In genomic region chr1:110674337-110675059, GRCh38 we compare ENCODE assay signal across 8 cellular contexts. TPM values are rescaled to one million over a fixed set of nuclear protein-coding genes. Genes with fewer than 3 reads are reported as not detected.
DNase-seq lines count a peak whose midpoint lies in the region; ATAC-seq and TF ChIP-seq lines count a peak whose summit lies in the region.

TSS of gene KCNA3 (minus strand) at chr1:110674940. CDS start at chr1:110674809, 131 bp downstream.

- CTCF ChIA-PET in PC-9 (lab: Charles Lee), result no interaction called here

- H2AFZ ChIP-seq in PC-9, result no peak within 1 kb of the TSS

- H3K9me3 ChIP-seq in esophagus muscularis mucosa (no peaks in the 10 kb centered on the region), PC-9 (ENCODE audit: insufficient read depth, low read depth) (no peaks in the 10 kb centered on the region)

- no peaks in the 10 kb centered on the region for H3K36me3 ChIP-seq in esophagus muscularis mucosa
- H3K36me3 ChIP-seq in PC-9 (ENCODE audit: low read depth), result no peaks in the 10 kb centered on the region

- no peaks in the 10 kb centered on the region for H3F3A ChIP-seq in PC-9 (ENCODE audit: insufficient read depth, low read depth)

- no TSS peak for BruUV-seq in PC-9 (replicated peaks; lab: Mats Ljungman, UMichigan)

- ATAC-seq in GM18868 (IDR thresholded peaks at IDR 0.05; ENCODE audit: unreplicated experiment) (peak; percentile 42), omental fat pad (ENCODE audit: low FRiP score) (peak; percentile 67)

- H3K79me2 ChIP-seq in PC-9 (ENCODE audit: low read depth), result no peaks in the 10 kb centered on the region

- POLR2A ChIA-PET in PC-9 (lab: Charles Lee; ENCODE audit: unreplicated experiment), result no interaction called here

- peak within 1 kb of the TSS; percentile 54 to 68 (median 60) for H3K4me3 ChIP-seq in esophagus muscularis mucosa
- H3K4me3 ChIP-seq in PC-9, result no peak within 1 kb of the TSS

- DNase-seq in NCI-H1930 (lab: John Stamatoyannopoulos, UW) (peak; percentile 66 to 77), esophagus muscularis mucosa (ENCODE audit: extremely low spot score) (no peak), omental fat pad (ENCODE audit: low spot score) (no peak), PC-9 (no peak), putamen (ENCODE audit: low spot score) (no peak)
- DNase-seq in activated CD8-positive, alpha-beta memory T cell treated with anti-CD3 and anti-CD28 coated beads for 48 hours (ENCODE audit: low read depth in 2 of 3, low spot score in 2 of 3), result peak; percentile 32 to 56 (median 53)

- H4K20me1 ChIP-seq in PC-9 (ENCODE audit: insufficient read depth), result no peaks in the 10 kb centered on the region

- TF ChIP-seq CTCF in esophagus muscularis mucosa (IDR thresholded peaks at IDR 0.05) (no peak), omental fat pad (IDR thresholded peaks at IDR 0.05) (no peak), PC-9 (conservative IDR thresholded peaks at IDR 0.05) (no peak)

- no peak within 1 kb of the TSS for H3K4me2 ChIP-seq in PC-9

- H3K27me3 ChIP-seq in esophagus muscularis mucosa, result peaks cover 7 to 93% (median 33%) of the 10 kb centered on the region in 4 donors
- peaks cover 16% of the 10 kb centered on the region; the same call in 1 of the 2 replicates for H3K27me3 ChIP-seq in PC-9 (ENCODE audit: insufficient read depth, low read depth)

- WGBS in esophagus muscularis mucosa, result 4% methylated on average over 5 of the region's 97 CpGs

- intact Hi-C loops in esophagus muscularis mucosa (cut with DNase I), result no loop called here
- intact Hi-C loops in PC-9 (cut with micrococcal nuclease; ENCODE audit: unreplicated experiment), result no loop called here

- no peak within 1 kb of the TSS for H3K27ac ChIP-seq in esophagus muscularis mucosa (replicated peaks in 1 of 4)
- peak within 1 kb of the TSS; percentile 52 for H3K27ac ChIP-seq in temporal lobe (ENCODE audit: low read depth, low read length)
- no peak within 1 kb of the TSS for H3K27ac ChIP-seq in PC-9

- no peak for TF ChIP-seq POLR2A in esophagus muscularis mucosa (IDR thresholded peaks at IDR 0.05; ENCODE audit: low read depth)

- H3K4me1 ChIP-seq in esophagus muscularis mucosa (peaks cover 17 to 23% (median 18%) of the 10 kb centered on the region in 4 donors), PC-9 (replicated peaks; ENCODE audit: insufficient read depth) (no peaks in the 10 kb centered on the region)

- H3K9me2 ChIP-seq in PC-9 (ENCODE audit: insufficient read depth), result no peaks in the 10 kb centered on the region

- no peak for TF ChIP-seq EP300 in esophagus muscularis mucosa (IDR thresholded peaks at IDR 0.05)

RNA-seq across cellular contexts. Expression of gene KCNA3, which starts in this region (rescaled TPM):
- total RNA-seq in esophagus muscularis mucosa (1 to 10 TPM in 3 of 4 donors, under 1 TPM in 1; 0.80 to 3.1 (median 1.6) TPM), omental fat pad (1 to 10 TPM; 1.2 to 5.3 (median 3.3) TPM), temporal lobe (20.2 TPM), PC-9 (2021) (not detected in 2 replicates)

Comparison
In these comparisons a context has a peak if more than half of its experiments do, and no peak if none do; other contexts are left out.
1. DNase-seq: peak in NCI-H1930 (2 of 2) and activated CD8-positive, alpha-beta memory T cell treated with anti-CD3 and anti-CD28 coated beads for 48 hours (3 of 3); none in esophagus muscularis mucosa (single experiment), omental fat pad (single experiment), PC-9 (0 of 2) and putamen (single experiment).